In the genomic region with DNA sequence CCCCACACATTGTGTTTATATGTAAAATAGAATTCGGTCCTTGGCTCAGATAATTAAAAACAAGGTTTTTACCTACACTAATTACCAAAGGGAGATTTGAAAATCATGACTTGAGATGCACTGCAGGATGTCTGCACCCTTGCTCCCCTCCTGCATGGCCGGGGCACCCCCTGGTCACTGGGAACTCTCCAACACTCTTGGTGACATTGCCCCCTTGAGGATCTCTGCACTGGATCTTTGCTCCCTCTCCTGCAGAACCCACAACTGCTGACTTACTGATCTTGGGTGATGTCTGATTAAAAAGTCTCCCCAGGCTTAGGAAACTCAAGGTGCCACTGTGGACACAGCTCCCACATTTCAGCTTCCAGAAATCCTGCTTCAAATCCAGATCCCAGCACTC, we compare ENCODE assay signal across 4 cellular contexts.
TF ChIP-seq lines count a peak whose summit lies in the region.

No MANE protein-coding gene starts in this region.

TF ChIP-seq in SK-N-SH treated with all-trans-retinoic acid at 6 μM for 48 hours, 23 proteins besides CTCF, POLR2A, EP300 and RAD21 (continues in another document):
- TF ChIP-seq BACH2 (CRISPR knock-in tag; IDR thresholded peaks at IDR 0.05; ENCODE audit: borderline replicate concordance) (no peak), ZNF565 (CRISPR knock-in tag; conservative IDR thresholded peaks at IDR 0.05; ENCODE audit: low read depth) (no peak), ZFP30 (CRISPR knock-in tag; IDR thresholded peaks at IDR 0.05) (no peak), SNAI2 (CRISPR knock-in tag; IDR thresholded peaks at IDR 0.05) (no peak), CSDC2 (CRISPR knock-in tag; IDR thresholded peaks at IDR 0.05) (no peak), RARB (CRISPR knock-in tag; IDR thresholded peaks at IDR 0.05) (no peak)
- TF ChIP-seq, protein P1, sequence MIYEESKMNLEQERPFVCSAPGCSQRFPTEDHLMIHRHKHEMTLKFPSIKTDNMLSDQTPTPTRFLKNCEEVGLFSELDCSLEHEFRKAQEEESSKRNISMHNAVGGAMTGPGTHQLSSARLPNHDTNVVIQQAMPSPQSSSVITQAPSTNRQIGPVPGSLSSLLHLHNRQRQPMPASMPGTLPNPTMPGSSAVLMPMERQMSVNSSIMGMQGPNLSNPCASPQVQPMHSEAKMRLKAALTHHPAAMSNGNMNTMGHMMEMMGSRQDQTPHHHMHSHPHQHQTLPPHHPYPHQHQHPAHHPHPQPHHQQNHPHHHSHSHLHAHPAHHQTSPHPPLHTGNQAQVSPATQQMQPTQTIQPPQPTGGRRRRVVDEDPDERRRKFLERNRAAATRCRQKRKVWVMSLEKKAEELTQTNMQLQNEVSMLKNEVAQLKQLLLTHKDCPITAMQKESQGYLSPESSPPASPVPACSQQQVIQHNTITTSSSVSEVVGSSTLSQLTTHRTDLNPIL (CRISPR knock-in tag; IDR thresholded peaks at IDR 0.05; ENCODE audit: low read depth) = no peak
- TF ChIP-seq, protein P2, sequence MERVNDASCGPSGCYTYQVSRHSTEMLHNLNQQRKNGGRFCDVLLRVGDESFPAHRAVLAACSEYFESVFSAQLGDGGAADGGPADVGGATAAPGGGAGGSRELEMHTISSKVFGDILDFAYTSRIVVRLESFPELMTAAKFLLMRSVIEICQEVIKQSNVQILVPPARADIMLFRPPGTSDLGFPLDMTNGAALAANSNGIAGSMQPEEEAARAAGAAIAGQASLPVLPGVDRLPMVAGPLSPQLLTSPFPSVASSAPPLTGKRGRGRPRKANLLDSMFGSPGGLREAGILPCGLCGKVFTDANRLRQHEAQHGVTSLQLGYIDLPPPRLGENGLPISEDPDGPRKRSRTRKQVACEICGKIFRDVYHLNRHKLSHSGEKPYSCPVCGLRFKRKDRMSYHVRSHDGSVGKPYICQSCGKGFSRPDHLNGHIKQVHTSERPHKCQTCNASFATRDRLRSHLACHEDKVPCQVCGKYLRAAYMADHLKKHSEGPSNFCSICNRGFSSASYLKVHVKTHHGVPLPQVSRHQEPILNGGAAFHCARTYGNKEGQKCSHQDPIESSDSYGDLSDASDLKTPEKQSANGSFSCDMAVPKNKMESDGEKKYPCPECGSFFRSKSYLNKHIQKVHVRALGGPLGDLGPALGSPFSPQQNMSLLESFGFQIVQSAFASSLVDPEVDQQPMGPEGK (CRISPR knock-in tag; IDR thresholded peaks at IDR 0.05; ENCODE audit: borderline replicate concordance) = no peak

TF ChIP-seq in SK-N-SH, 30 proteins besides CTCF, POLR2A, EP300 and RAD21 (continues in another document):
- no peak for TF ChIP-seq GATA2 (CRISPR knock-in tag; IDR thresholded peaks at IDR 0.05)
- no peak for TF ChIP-seq TEAD4 (IDR thresholded peaks at IDR 0.05; ENCODE audit: borderline replicate concordance, insufficient read depth)
- no peak for TF ChIP-seq FOXM1 (IDR thresholded peaks at IDR 0.05; ENCODE audit: low read depth)
- TF ChIP-seq FOSL2 (IDR thresholded peaks at IDR 0.05; ENCODE audit: borderline replicate concordance, low read depth) = no peak
- TF ChIP-seq YY1 (IDR thresholded peaks at IDR 0.05; ENCODE audit: low read depth) = no peak
- no peak for TF ChIP-seq NFIC (IDR thresholded peaks at IDR 0.05; ENCODE audit: borderline replicate concordance)
- TF ChIP-seq NRF1 (IDR thresholded peaks at IDR 0.05; ENCODE audit: low read depth, low read length) = no peak
- TF ChIP-seq, protein P3, sequence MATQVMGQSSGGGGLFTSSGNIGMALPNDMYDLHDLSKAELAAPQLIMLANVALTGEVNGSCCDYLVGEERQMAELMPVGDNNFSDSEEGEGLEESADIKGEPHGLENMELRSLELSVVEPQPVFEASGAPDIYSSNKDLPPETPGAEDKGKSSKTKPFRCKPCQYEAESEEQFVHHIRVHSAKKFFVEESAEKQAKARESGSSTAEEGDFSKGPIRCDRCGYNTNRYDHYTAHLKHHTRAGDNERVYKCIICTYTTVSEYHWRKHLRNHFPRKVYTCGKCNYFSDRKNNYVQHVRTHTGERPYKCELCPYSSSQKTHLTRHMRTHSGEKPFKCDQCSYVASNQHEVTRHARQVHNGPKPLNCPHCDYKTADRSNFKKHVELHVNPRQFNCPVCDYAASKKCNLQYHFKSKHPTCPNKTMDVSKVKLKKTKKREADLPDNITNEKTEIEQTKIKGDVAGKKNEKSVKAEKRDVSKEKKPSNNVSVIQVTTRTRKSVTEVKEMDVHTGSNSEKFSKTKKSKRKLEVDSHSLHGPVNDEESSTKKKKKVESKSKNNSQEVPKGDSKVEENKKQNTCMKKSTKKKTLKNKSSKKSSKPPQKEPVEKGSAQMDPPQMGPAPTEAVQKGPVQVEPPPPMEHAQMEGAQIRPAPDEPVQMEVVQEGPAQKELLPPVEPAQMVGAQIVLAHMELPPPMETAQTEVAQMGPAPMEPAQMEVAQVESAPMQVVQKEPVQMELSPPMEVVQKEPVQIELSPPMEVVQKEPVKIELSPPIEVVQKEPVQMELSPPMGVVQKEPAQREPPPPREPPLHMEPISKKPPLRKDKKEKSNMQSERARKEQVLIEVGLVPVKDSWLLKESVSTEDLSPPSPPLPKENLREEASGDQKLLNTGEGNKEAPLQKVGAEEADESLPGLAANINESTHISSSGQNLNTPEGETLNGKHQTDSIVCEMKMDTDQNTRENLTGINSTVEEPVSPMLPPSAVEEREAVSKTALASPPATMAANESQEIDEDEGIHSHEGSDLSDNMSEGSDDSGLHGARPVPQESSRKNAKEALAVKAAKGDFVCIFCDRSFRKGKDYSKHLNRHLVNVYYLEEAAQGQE (IDR thresholded peaks at IDR 0.05; ENCODE audit: low read depth, low read length) = no peak
- TF ChIP-seq CHD2 (IDR thresholded peaks at IDR 0.05; ENCODE audit: low read length, partially characterized antibody) = no peak
- TF ChIP-seq, protein P4, sequence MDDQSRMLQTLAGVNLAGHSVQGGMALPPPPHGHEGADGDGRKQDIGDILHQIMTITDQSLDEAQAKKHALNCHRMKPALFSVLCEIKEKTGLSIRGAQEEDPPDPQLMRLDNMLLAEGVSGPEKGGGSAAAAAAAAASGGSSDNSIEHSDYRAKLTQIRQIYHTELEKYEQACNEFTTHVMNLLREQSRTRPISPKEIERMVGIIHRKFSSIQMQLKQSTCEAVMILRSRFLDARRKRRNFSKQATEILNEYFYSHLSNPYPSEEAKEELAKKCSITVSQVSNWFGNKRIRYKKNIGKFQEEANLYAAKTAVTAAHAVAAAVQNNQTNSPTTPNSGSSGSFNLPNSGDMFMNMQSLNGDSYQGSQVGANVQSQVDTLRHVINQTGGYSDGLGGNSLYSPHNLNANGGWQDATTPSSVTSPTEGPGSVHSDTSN (IDR thresholded peaks at IDR 0.05) = no peak
- no peak for TF ChIP-seq POLR2AphosphoS5 (IDR thresholded peaks at IDR 0.05; ENCODE audit: low read depth, low read length)
- no peak for TF ChIP-seq TAF1 (IDR thresholded peaks at IDR 0.05; ENCODE audit: borderline replicate concordance, low read depth, low read length)

TF ChIP-seq in H1, 55 proteins besides CTCF, POLR2A, EP300 and RAD21:
- TF ChIP-seq BACH1 (IDR thresholded peaks at IDR 0.05; ENCODE audit: low read length) = no peak
- TF ChIP-seq, protein P5, sequence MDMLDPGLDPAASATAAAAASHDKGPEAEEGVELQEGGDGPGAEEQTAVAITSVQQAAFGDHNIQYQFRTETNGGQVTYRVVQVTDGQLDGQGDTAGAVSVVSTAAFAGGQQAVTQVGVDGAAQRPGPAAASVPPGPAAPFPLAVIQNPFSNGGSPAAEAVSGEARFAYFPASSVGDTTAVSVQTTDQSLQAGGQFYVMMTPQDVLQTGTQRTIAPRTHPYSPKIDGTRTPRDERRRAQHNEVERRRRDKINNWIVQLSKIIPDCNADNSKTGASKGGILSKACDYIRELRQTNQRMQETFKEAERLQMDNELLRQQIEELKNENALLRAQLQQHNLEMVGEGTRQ (IDR thresholded peaks at IDR 0.05; ENCODE audit: low read length) = no peak
- TF ChIP-seq CHD2 (IDR thresholded peaks at IDR 0.05; ENCODE audit: low read length) = no peak
- TF ChIP-seq POLR2AphosphoS5 (IDR thresholded peaks at IDR 0.05; ENCODE audit: low read depth, low read length) = no peak
- no peak for TF ChIP-seq FOSL1 (IDR thresholded peaks at IDR 0.05; ENCODE audit: insufficient read depth, low read depth, low read length)
- no peak for TF ChIP-seq TCF12 (IDR thresholded peaks at IDR 0.05; ENCODE audit: low read depth, low read length)
- no peak for TF ChIP-seq ASH2L (IDR thresholded peaks at IDR 0.05; ENCODE audit: low read length)
- no peak for TF ChIP-seq SAP30 (IDR thresholded peaks at IDR 0.05; ENCODE audit: insufficient read depth, insufficient replicate concordance, low read length)
- no peak for TF ChIP-seq CBX5 (IDR thresholded peaks at IDR 0.05; ENCODE audit: low read depth, low read length)
- TF ChIP-seq SUZ12 (IDR thresholded peaks at IDR 0.05; ENCODE audit: low read length) = no peak
- TF ChIP-seq HDAC2 (IDR thresholded peaks at IDR 0.05; ENCODE audit: borderline replicate concordance in 1 of 2, low read depth in 2 of 2, low read length in 2 of 2) = no peak
- TF ChIP-seq MAFK (IDR thresholded peaks at IDR 0.05; ENCODE audit: low read depth, low read length) = no peak
- TF ChIP-seq GABPA (IDR thresholded peaks at IDR 0.05; ENCODE audit: borderline replicate concordance, insufficient read depth, low read length) = no peak
- TF ChIP-seq SP1 (IDR thresholded peaks at IDR 0.05; ENCODE audit: low read depth, low read length) = no peak
- TF ChIP-seq SP4 (IDR thresholded peaks at IDR 0.05; ENCODE audit: low read length) = no peak
- TF ChIP-seq, protein P6, sequence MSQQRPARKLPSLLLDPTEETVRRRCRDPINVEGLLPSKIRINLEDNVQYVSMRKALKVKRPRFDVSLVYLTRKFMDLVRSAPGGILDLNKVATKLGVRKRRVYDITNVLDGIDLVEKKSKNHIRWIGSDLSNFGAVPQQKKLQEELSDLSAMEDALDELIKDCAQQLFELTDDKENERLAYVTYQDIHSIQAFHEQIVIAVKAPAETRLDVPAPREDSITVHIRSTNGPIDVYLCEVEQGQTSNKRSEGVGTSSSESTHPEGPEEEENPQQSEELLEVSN (IDR thresholded peaks at IDR 0.05) = no peak
- no peak for TF ChIP-seq YY1 (IDR thresholded peaks at IDR 0.05; ENCODE audit: low read depth, low read length)
- TF ChIP-seq JUND (IDR thresholded peaks at IDR 0.05; ENCODE audit: low read length) = no peak

TF ChIP-seq in GM23338, 12 proteins besides CTCF, POLR2A, EP300 and RAD21:
- TF ChIP-seq JUNB (IDR thresholded peaks at IDR 0.05; ENCODE audit: unreplicated experiment) (no peak), ZNF114 (CRISPR knock-in tag; IDR thresholded peaks at IDR 0.05) (no peak), EZH2 (IDR thresholded peaks at IDR 0.05; ENCODE audit: low read depth, unreplicated experiment) (no peak), CREB1 (CRISPR knock-in tag; IDR thresholded peaks at IDR 0.05; ENCODE audit: low read depth) (no peak), EZH2phosphoT487 (IDR thresholded peaks at IDR 0.05; ENCODE audit: unreplicated experiment) (no peak)
- TF ChIP-seq, protein P7, sequence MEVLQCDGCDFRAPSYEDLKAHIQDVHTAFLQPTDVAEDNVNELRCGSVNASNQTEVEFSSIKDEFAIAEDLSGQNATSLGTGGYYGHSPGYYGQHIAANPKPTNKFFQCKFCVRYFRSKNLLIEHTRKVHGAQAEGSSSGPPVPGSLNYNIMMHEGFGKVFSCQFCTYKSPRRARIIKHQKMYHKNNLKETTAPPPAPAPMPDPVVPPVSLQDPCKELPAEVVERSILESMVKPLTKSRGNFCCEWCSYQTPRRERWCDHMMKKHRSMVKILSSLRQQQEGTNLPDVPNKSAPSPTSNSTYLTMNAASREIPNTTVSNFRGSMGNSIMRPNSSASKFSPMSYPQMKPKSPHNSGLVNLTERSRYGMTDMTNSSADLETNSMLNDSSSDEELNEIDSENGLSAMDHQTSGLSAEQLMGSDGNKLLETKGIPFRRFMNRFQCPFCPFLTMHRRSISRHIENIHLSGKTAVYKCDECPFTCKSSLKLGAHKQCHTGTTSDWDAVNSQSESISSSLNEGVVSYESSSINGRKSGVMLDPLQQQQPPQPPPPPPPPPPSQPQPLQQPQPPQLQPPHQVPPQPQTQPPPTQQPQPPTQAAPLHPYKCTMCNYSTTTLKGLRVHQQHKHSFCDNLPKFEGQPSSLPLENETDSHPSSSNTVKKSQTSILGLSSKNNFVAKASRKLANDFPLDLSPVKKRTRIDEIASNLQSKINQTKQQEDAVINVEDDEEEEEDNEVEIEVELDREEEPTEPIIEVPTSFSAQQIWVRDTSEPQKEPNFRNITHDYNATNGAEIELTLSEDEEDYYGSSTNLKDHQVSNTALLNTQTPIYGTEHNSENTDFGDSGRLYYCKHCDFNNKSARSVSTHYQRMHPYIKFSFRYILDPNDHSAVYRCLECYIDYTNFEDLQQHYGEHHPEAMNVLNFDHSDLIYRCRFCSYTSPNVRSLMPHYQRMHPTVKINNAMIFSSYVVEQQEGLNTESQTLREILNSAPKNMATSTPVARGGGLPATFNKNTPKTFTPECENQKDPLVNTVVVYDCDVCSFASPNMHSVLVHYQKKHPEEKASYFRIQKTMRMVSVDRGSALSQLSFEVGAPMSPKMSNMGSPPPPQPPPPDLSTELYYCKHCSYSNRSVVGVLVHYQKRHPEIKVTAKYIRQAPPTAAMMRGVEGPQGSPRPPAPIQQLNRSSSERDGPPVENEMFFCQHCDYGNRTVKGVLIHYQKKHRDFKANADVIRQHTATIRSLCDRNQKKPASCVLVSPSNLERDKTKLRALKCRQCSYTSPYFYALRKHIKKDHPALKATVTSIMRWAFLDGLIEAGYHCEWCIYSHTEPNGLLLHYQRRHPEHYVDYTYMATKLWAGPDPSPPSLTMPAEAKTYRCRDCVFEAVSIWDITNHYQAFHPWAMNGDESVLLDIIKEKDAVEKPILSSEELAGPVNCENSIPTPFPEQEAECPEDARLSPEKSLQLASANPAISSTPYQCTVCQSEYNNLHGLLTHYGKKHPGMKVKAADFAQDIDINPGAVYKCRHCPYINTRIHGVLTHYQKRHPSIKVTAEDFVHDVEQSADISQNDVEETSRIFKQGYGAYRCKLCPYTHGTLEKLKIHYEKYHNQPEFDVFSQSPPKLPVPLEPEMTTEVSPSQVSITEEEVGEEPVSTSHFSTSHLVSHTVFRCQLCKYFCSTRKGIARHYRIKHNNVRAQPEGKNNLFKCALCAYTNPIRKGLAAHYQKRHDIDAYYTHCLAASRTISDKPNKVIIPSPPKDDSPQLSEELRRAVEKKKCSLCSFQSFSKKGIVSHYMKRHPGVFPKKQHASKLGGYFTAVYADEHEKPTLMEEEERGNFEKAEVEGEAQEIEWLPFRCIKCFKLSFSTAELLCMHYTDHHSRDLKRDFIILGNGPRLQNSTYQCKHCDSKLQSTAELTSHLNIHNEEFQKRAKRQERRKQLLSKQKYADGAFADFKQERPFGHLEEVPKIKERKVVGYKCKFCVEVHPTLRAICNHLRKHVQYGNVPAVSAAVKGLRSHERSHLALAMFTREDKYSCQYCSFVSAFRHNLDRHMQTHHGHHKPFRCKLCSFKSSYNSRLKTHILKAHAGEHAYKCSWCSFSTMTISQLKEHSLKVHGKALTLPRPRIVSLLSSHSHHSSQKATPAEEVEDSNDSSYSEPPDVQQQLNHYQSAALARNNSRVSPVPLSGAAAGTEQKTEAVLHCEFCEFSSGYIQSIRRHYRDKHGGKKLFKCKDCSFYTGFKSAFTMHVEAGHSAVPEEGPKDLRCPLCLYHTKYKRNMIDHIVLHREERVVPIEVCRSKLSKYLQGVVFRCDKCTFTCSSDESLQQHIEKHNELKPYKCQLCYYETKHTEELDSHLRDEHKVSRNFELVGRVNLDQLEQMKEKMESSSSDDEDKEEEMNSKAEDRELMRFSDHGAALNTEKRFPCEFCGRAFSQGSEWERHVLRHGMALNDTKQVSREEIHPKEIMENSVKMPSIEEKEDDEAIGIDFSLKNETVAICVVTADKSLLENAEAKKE (CRISPR knock-in tag; IDR thresholded peaks at IDR 0.05) = no peak
